1 cellular context compared by ENCODE assay signal in genomic region chr1:11806307-11806936, GRCh38.
A peak's percentile ranks its signal among the peaks of the same experiment; 100 is the strongest.
TF ChIP-seq lines count a peak whose summit lies in the region.

No MANE protein-coding gene starts in this region.

TF ChIP-seq in K562, 482 proteins besides CTCF, POLR2A, EP300 and RAD21 (continued from another document and continues in another):
- no peak for TF ChIP-seq MBD2 (IDR thresholded peaks at IDR 0.05; ENCODE audit: borderline replicate concordance, low read depth)
- TF ChIP-seq USF1 (CRISPR knock-in tag; IDR thresholded peaks at IDR 0.05) = no peak; the same call in 1 of the 2 replicates
- TF ChIP-seq CREB3 (tag; conservative IDR thresholded peaks at IDR 0.05; ENCODE audit: low read depth) = no peak
- no peak for TF ChIP-seq ESRRB (CRISPR knock-in tag; IDR thresholded peaks at IDR 0.05; ENCODE audit: borderline replicate concordance)
- no peak for TF ChIP-seq MAFF (IDR thresholded peaks at IDR 0.05; ENCODE audit: low read length)
- TF ChIP-seq PRMT5 (CRISPR knock-in tag; IDR thresholded peaks at IDR 0.05) = no peak
- no peak for TF ChIP-seq U2AF1 (optimal IDR thresholded peaks at IDR 0.05; ENCODE audit: low read depth, low read length)
- TF ChIP-seq HOXB6 (CRISPR knock-in tag; IDR thresholded peaks at IDR 0.05; ENCODE audit: borderline replicate concordance) = no peak
- no peak for TF ChIP-seq SOX6 (IDR thresholded peaks at IDR 0.05)
- TF ChIP-seq CSDE1 (IDR thresholded peaks at IDR 0.05) = no peak
- no peak for TF ChIP-seq TBL1XR1 (IDR thresholded peaks at IDR 0.05; ENCODE audit: low read length in 2 of 2)
- TF ChIP-seq MLLT1 (IDR thresholded peaks at IDR 0.05) = no peak; a peak in 1 of 4 replicates
- TF ChIP-seq ZFP36 (IDR thresholded peaks at IDR 0.05; ENCODE audit: low read depth, low read length, partially characterized antibody) = no peak
- TF ChIP-seq XRCC3 (IDR thresholded peaks at IDR 0.05) = no peak
- no peak for TF ChIP-seq POLR2H (tag; IDR thresholded peaks at IDR 0.05; ENCODE audit: low read depth)
- TF ChIP-seq PHB (CRISPR knock-in tag; IDR thresholded peaks at IDR 0.05) = no peak
- TF ChIP-seq ATF2 (CRISPR knock-in tag; IDR thresholded peaks at IDR 0.05) = no peak
- no peak for TF ChIP-seq EWSR1 (IDR thresholded peaks at IDR 0.05; ENCODE audit: borderline replicate concordance, low read depth, partially characterized antibody)
- TF ChIP-seq CBX1 (IDR thresholded peaks at IDR 0.05; ENCODE audit: low read depth) = no peak
- TF ChIP-seq ASH1L (IDR thresholded peaks at IDR 0.05; ENCODE audit: borderline replicate concordance, low read depth, partially characterized antibody) = no peak
- TF ChIP-seq BRD4 (IDR thresholded peaks at IDR 0.05) = no peak
- TF ChIP-seq PURB (CRISPR knock-in tag; IDR thresholded peaks at IDR 0.05; ENCODE audit: low read depth) = no peak
- TF ChIP-seq ZC3H8 (IDR thresholded peaks at IDR 0.05) = 0 out of 2 replicates have a peak, but pooled peaks have one; percentile 32
- no peak for TF ChIP-seq HMGXB4 (CRISPR knock-in tag; IDR thresholded peaks at IDR 0.05)
- no peak for TF ChIP-seq SNAPC5 (CRISPR knock-in tag; IDR thresholded peaks at IDR 0.05)
- no peak for TF ChIP-seq HMGN3 (IDR thresholded peaks at IDR 0.05; ENCODE audit: borderline replicate concordance, extremely low read depth, insufficient read length, low read depth, low read length)
- no peak for TF ChIP-seq HDGF (IDR thresholded peaks at IDR 0.05)
- peak; percentile 52; the same call in 1 of the 2 replicates for TF ChIP-seq ZBTB7A (IDR thresholded peaks at IDR 0.05; ENCODE audit: borderline replicate concordance, control insufficient read depth, low read depth, low read length)
- no peak; the same call in 1 of the 2 replicates for TF ChIP-seq ZBTB17 (CRISPR knock-in tag; IDR thresholded peaks at IDR 0.05)
- no peak for TF ChIP-seq ZNF174 (CRISPR knock-in tag; IDR thresholded peaks at IDR 0.05)
- TF ChIP-seq SMARCA5 (IDR thresholded peaks at IDR 0.05) = no peak
- TF ChIP-seq ZNF444 (CRISPR knock-in tag; IDR thresholded peaks at IDR 0.05) = no peak
- no peak for TF ChIP-seq ZNF766 (CRISPR knock-in tag; conservative IDR thresholded peaks at IDR 0.05)
- no peak; the same call in 1 of the 2 replicates for TF ChIP-seq SMARCE1 (IDR thresholded peaks at IDR 0.05)
- no peak for TF ChIP-seq HDAC3 (IDR thresholded peaks at IDR 0.05; ENCODE audit: borderline replicate concordance, partially characterized antibody)
- TF ChIP-seq ZNF140 (CRISPR knock-in tag; IDR thresholded peaks at IDR 0.05) = no peak
- TF ChIP-seq POU5F1 (IDR thresholded peaks at IDR 0.05; ENCODE audit: borderline replicate concordance, low read depth, low read length, partially characterized antibody) = no peak
- no peak for TF ChIP-seq SIN3B (IDR thresholded peaks at IDR 0.05; ENCODE audit: low read depth)
- TF ChIP-seq NFIX (CRISPR knock-in tag; IDR thresholded peaks at IDR 0.05; ENCODE audit: low read depth) = no peak
- TF ChIP-seq CBX8 (IDR thresholded peaks at IDR 0.05; ENCODE audit: borderline replicate concordance, extremely low read depth, low read depth, low read length, poor library complexity, severe bottlenecking) = no peak
- TF ChIP-seq ZNF586 (CRISPR knock-in tag; conservative IDR thresholded peaks at IDR 0.05) = no peak
- TF ChIP-seq SRSF1 (IDR thresholded peaks at IDR 0.05; ENCODE audit: low read depth, low read length) = no peak
- no peak for TF ChIP-seq SRSF7 (optimal IDR thresholded peaks at IDR 0.05; ENCODE audit: low read depth, low read length)
- no peak for TF ChIP-seq ELK3 (CRISPR knock-in tag; IDR thresholded peaks at IDR 0.05)
- no peak; a peak in 1 of 4 replicates for TF ChIP-seq KDM4B (IDR thresholded peaks at IDR 0.05; ENCODE audit: borderline replicate concordance in 2 of 2, low read depth in 1 of 2)
- peak; percentile 33; the same call in 1 of the 2 replicates for TF ChIP-seq PKNOX1 (IDR thresholded peaks at IDR 0.05)
- TF ChIP-seq TCFL5 (CRISPR knock-in tag; conservative IDR thresholded peaks at IDR 0.05) = no peak
- no peak for TF ChIP-seq ZNF165 (CRISPR knock-in tag; IDR thresholded peaks at IDR 0.05; ENCODE audit: borderline replicate concordance)
- TF ChIP-seq ZSCAN32 (CRISPR knock-in tag; IDR thresholded peaks at IDR 0.05) = no peak
- TF ChIP-seq MLX (CRISPR knock-in tag; conservative IDR thresholded peaks at IDR 0.05) = 0 out of 4 replicates have a peak, but pooled peaks of 1 of the 2 experiments have one; percentile 78
- no peak for TF ChIP-seq ZNF695 (CRISPR knock-in tag; IDR thresholded peaks at IDR 0.05)
- no peak for TF ChIP-seq ETV1 (tag; conservative IDR thresholded peaks at IDR 0.05; ENCODE audit: low read depth)
- no peak for TF ChIP-seq ELF4 (CRISPR knock-in tag; IDR thresholded peaks at IDR 0.05)
- TF ChIP-seq KLF6 (CRISPR knock-in tag; IDR thresholded peaks at IDR 0.05; ENCODE audit: borderline replicate concordance) = no peak
- TF ChIP-seq MED1 (CRISPR knock-in tag; IDR thresholded peaks at IDR 0.05; ENCODE audit: borderline replicate concordance) = no peak
- no peak for TF ChIP-seq NR2C1 (IDR thresholded peaks at IDR 0.05)
- TF ChIP-seq NR2C1 (tag; IDR thresholded peaks at IDR 0.05) = no peak
- peak; percentile 6; the same call in 1 of the 2 replicates for TF ChIP-seq SMAD3 (CRISPR knock-in tag; conservative IDR thresholded peaks at IDR 0.05)
- no peak for TF ChIP-seq NR1H2 (CRISPR knock-in tag; IDR thresholded peaks at IDR 0.05)
- no peak for TF ChIP-seq ZNF507 (tag; conservative IDR thresholded peaks at IDR 0.05)
